28 cellular contexts compared by ENCODE assay signal in the genomic region with DNA sequence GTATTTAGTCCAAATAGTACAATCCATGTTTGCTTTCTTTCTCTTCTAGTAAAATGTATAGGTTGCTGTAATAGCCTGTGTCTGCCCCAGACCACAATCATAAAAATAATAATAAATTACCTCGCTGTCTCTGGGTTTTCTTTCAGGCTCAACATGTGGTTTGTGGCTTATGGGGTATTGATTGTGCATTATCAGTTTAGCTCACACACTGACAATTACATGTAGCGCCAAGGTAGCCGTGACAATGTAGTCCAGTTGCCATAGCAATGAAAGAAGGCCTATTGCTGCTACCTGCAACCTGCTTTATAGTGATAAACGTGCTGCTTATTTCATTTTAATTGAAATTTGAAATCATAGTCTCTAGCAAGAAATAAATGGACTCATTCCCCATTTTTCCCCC.
"Had no signal": no experiment of that assay in that cellular context is flagged by ENCODE, and none has a peak within 500 bp of the region (broad histone marks: within the 10 kb centered on the region; RNA-seq: fewer than 3 reads in every experiment).

No MANE protein-coding gene starts in this region.

- H3K27me3 ChIP-seq: adrenal gland, body of pancreas, esophagus muscularis mucosa, foreskin keratinocyte, gastrocnemius medialis had no signal

- H3K27ac ChIP-seq: adrenal gland, body of pancreas, esophagus muscularis mucosa, foreskin keratinocyte, gastrocnemius medialis had no signal

- H3K36me3 ChIP-seq: adrenal gland, esophagus muscularis mucosa, gastrocnemius medialis had no signal

- H3K4me1 ChIP-seq: adrenal gland, body of pancreas, foreskin keratinocyte had no signal

- ATAC-seq: activated CD4-positive, alpha-beta T cell treated with anti-CD3 and anti-CD28 coated beads for 36 hours; activated CD8-positive, alpha-beta memory T cell treated with anti-CD3 and anti-CD28 coated beads, Interleukin-2, amount 10 ng/mL, durations not matched to agents 7 days and 5 days; activated CD8-positive, alpha-beta T cell treated with anti-CD3 and anti-CD28 coated beads, Interleukin-2, amount 10 ng/mL, durations not matched to agents 7 days and 5 days; activated naive CD8-positive, alpha-beta T cell treated with anti-CD3 and anti-CD28 coated beads, Interleukin-2, amount 50 U/mL, for 24 hours; body of pancreas; effector memory CD8-positive, alpha-beta T cell; foreskin keratinocyte; gastrocnemius medialis had no signal

- H3K9me3 ChIP-seq: adrenal gland, body of pancreas, esophagus muscularis mucosa, gastrocnemius medialis had no signal

- DNase-seq: activated CD4-positive, alpha-beta memory T cell treated with anti-CD3 and anti-CD28 coated beads for 36 hours; activated CD4-positive, alpha-beta T cell treated with anti-CD3 and anti-CD28 coated beads for 36 hours; activated CD4-positive, alpha-beta T cell treated with anti-CD3 and anti-CD28 coated beads, Interleukin-2, amount 10 ng/mL, durations not matched to agents 24 days and 14 days; activated CD4-positive, CD25-positive, alpha-beta regulatory T cell; activated CD4-positive, CD25-positive, alpha-beta regulatory T cell treated with anti-CD3 and anti-CD28 coated beads, Interleukin-2, amount 50 U/mL, for 72 hours; activated CD8-positive, alpha-beta memory T cell treated with anti-CD3 and anti-CD28 coated beads, Interleukin-2, amount 10 ng/mL, durations not matched to agents 7 days and 5 days; activated CD8-positive, alpha-beta memory T cell treated with anti-CD3 and anti-CD28 coated beads, Interleukin-2, amount 50 U/mL, for 4 hours; activated CD8-positive, alpha-beta T cell treated with anti-CD3 and anti-CD28 coated beads, Interleukin-2, amount 10 ng/mL, durations not matched to agents 7 days and 5 days; activated effector memory CD4-positive, alpha-beta T cell treated with anti-CD3 and anti-CD28 coated beads, Interleukin-2, amount 50 U/mL, for 16 hours; activated naive CD4-positive, alpha-beta T cell treated with anti-CD3 and anti-CD28 coated beads for 36 hours; activated naive CD8-positive, alpha-beta T cell treated with anti-CD3 and anti-CD28 coated beads for 36 hours; activated naive CD8-positive, alpha-beta T cell treated with anti-CD3 and anti-CD28 coated beads, Interleukin-2, amount 50 U/mL, for 24 hours; activated T-cell treated with anti-CD3 and anti-CD28 coated beads, Interleukin-2, amount 50 U/mL, for 1 hour; activated T-cell treated with anti-CD3 and anti-CD28 coated beads, Interleukin-2, amount 50 U/mL, for 48 hours; adrenal gland; amygdala; aorta; body of pancreas; caudate nucleus; cortex of kidney; dermis blood vessel endothelial cell; effector CD4-positive, alpha-beta T cell; effector memory CD8-positive, alpha-beta T cell; erythroblast; foreskin keratinocyte; gastrocnemius medialis; hippocampal formation had no signal

- H3K4me3 ChIP-seq: adrenal gland, body of pancreas, esophagus muscularis mucosa, gastrocnemius medialis had no signal
